Comparison of ENCODE assay signal across 8 cellular contexts in genomic region chr1:41890841-41891311, GRCh38. TPM values are rescaled to one million over a fixed set of nuclear protein-coding genes. Genes with fewer than 3 reads are reported as not detected.
DNase-seq lines count a peak whose midpoint lies in the region; ATAC-seq and TF ChIP-seq lines count a peak whose summit lies in the region.

No MANE protein-coding gene starts in this region.

- no peaks in the 10 kb centered on the region for H3K27me3 Mint-ChIP-seq in activated naive CD4-positive, alpha-beta T cell treated with anti-CD3 and anti-CD28 coated beads, Interleukin-2, amount 50 U/mL, for 24 hours
- H3K27me3 Mint-ChIP-seq in MCF 10A (ENCODE audit: insufficient read depth, unreplicated experiment): no peaks in the 10 kb centered on the region

- peaks cover 66% of the 10 kb centered on the region for H3K4me1 Mint-ChIP-seq in activated naive CD4-positive, alpha-beta T cell treated with anti-CD3 and anti-CD28 coated beads, Interleukin-2, amount 50 U/mL, for 24 hours
- H3K4me1 Mint-ChIP-seq in MCF 10A (ENCODE audit: insufficient read depth, unreplicated experiment): peaks cover 21% of the 10 kb centered on the region

- BruUV-seq in MCF 10A (replicated peaks; lab: Mats Ljungman, UMichigan): no TSS peak

- no peak for DNase-seq in activated naive CD4-positive, alpha-beta T cell treated with anti-CD3 and anti-CD28 coated beads, Interleukin-2, amount 50 U/mL, for 16 hours
- DNase-seq in MCF 10A (ENCODE audit: unreplicated experiment) (peak; percentile 18), lung microvascular endothelial cell (ENCODE audit: low read depth in 2 of 2) (peak; percentile 34 to 39), ureter (ENCODE audit: low spot score) (peak; percentile 64)
- no peak for DNase-seq in activated CD8-positive, alpha-beta memory T cell treated with anti-CD3 and anti-CD28 coated beads, Interleukin-2, amount 50 U/mL, for 4 hours

- no peak for TF ChIP-seq CTCF in MCF 10A (IDR thresholded peaks at IDR 0.05; ENCODE audit: unreplicated experiment)

- ATAC-seq in HG03565 (IDR thresholded peaks at IDR 0.05; ENCODE audit: unreplicated experiment) (no peak), HG03025 (IDR thresholded peaks at IDR 0.05; ENCODE audit: low FRiP score, unreplicated experiment) (no peak)

- intact Hi-C loops in MCF 10A (cut with micrococcal nuclease): loop anchor here (1.0 kb wide), 1 partner anchor 79 kb away; no protein-coding TSS in a partner anchor

- POLR2A ChIA-PET in MCF 10A (lab: Yijun Ruan, JAX): interaction anchor here (0.6 to 1.2 kb wide), 2 partner anchors 27 to 374 kb away, joined by 3 to 4 read pairs; partner anchors contain the start of gene HIVEP3

- H3K4me3 Mint-ChIP-seq in activated naive CD4-positive, alpha-beta T cell treated with anti-CD3 and anti-CD28 coated beads, Interleukin-2, amount 50 U/mL, for 24 hours: peak overlapping the region; percentile 81
- H3K4me3 Mint-ChIP-seq in MCF 10A (ENCODE audit: unreplicated experiment): no peak overlapping the region

- H3K27ac Mint-ChIP-seq in activated naive CD4-positive, alpha-beta T cell treated with anti-CD3 and anti-CD28 coated beads, Interleukin-2, amount 50 U/mL, for 24 hours: peak overlapping the region; percentile 60
- peak overlapping the region; percentile 5 for H3K27ac Mint-ChIP-seq in MCF 10A (ENCODE audit: low read depth, unreplicated experiment)

- no peaks in the 10 kb centered on the region for H3K36me3 Mint-ChIP-seq in activated naive CD4-positive, alpha-beta T cell treated with anti-CD3 and anti-CD28 coated beads, Interleukin-2, amount 50 U/mL, for 24 hours
- H3K36me3 Mint-ChIP-seq in MCF 10A (ENCODE audit: insufficient read depth, unreplicated experiment): no peaks in the 10 kb centered on the region

- CTCF ChIA-PET in MCF 10A (lab: Yijun Ruan, JAX): interaction anchor here (0.6 to 0.9 kb wide), 2 partner anchors 9 to 16 kb away, joined by 3 read pairs; no protein-coding TSS in a partner anchor

- H3K9me3 Mint-ChIP-seq in activated naive CD4-positive, alpha-beta T cell treated with anti-CD3 and anti-CD28 coated beads, Interleukin-2, amount 50 U/mL, for 24 hours: no peaks in the 10 kb centered on the region
- H3K9me3 Mint-ChIP-seq in MCF 10A (ENCODE audit: unreplicated experiment): no peaks in the 10 kb centered on the region

RNA-seq across cellular contexts. Expression of gene HIVEP3, which starts 27.8 kb away (rescaled TPM):
- total RNA-seq in MCF 10A (2022) (0.61 and 1.2 TPM in 2 replicates), lung microvascular endothelial cell (0.87 and 1.8 TPM in 2 replicates), ureter (10.1 TPM)

Comparison
In these comparisons a context has a peak if more than half of its experiments do, and no peak if none do; other contexts are left out.
1. DNase-seq: peak in MCF 10A (single experiment), lung microvascular endothelial cell (2 of 2) and ureter (single experiment); none in activated naive CD4-positive, alpha-beta T cell treated with anti-CD3 and anti-CD28 coated beads, Interleukin-2, amount 50 U/mL, for 16 hours (single experiment) and activated CD8-positive, alpha-beta memory T cell treated with anti-CD3 and anti-CD28 coated beads, Interleukin-2, amount 50 U/mL, for 4 hours (single experiment).